In the genomic region with DNA sequence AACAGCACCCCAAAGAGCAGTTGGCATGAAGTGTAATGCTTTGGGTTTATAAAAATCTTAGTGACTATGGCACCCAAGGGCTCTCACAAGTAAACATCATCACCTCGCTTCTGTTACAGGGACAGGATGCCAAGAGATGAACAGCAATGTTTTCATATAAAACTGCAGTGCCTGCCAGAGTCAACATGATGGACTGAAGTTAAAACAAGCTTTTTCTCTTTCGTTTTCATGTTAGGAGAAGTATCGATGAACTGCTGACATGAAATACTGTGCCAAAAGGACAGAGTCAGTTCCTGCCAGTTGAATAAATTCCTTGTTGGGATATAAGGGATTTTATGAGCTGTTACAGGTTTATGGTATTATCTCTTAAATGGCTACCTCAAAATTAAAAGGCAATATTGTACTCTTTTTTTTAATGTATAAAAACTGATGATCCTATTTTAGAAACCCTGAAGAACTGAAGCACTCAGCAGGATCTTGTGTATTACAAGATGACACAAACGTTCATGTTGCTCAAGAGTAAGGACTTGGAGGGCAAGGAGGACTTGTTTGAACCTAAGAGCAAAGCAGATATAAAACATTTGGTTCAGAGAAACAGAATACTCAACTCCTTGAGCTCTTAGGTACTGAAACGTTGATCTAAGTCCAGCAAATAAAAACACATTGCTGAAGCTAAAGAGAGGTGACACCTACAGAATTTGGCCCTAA, we compare ENCODE assay signal across 24 cellular contexts.
DNase-seq lines count a peak whose midpoint lies in the region; ATAC-seq, FAIRE-seq and TF ChIP-seq lines count a peak whose summit lies in the region.
"Had no signal": no experiment of that assay in that cellular context is flagged by ENCODE, and none has a peak within 500 bp of the region (broad histone marks: within the 10 kb centered on the region; RNA-seq: fewer than 3 reads in every experiment).

No MANE protein-coding gene starts in this region.

- peak; percentile 41 to 43 for TF ChIP-seq RAD21 in liver (IDR thresholded peaks at IDR 0.05)
- no peak for TF ChIP-seq RAD21 in HepG2 (CRISPR knock-in tag; IDR thresholded peaks at IDR 0.05)

- no TSS peak for BruUV-seq in HepG2 (replicated peaks; lab: Mats Ljungman, UMichigan)

- H3K4me1 ChIP-seq in liver (ENCODE audit: control insufficient read depth in 4 of 4, insufficient read depth in 4 of 4, low read length in 3 of 4) (peaks cover 0 to 17% (median 13%) of the 10 kb centered on the region in 4 donors), HepG2 (ENCODE audit: insufficient read depth, low read length) (no peaks in the 10 kb centered on the region), vagina (peaks cover 16% of the 10 kb centered on the region)
- H3K4me1 ChIP-seq: HAP-1, psoas muscle, spleen had no signal

- in situ Hi-C loops in HepG2 (cut with HindIII; ENCODE audit: extremely low pct_ligation_motif_present, low pct_unique_long_range_greater_than_20kb): no loop called here

- H3K36me3 ChIP-seq in liver (ENCODE audit: control insufficient read depth in 4 of 4, insufficient read depth in 3 of 4, low read depth in 1 of 4, low read length in 3 of 4): peaks cover 0 to 6% (median 2%) of the 10 kb centered on the region in 4 donors
- peaks cover 9 to 22% of the 10 kb centered on the region in 2 experiments; a peak in 3 of 5 replicates for H3K36me3 ChIP-seq in HepG2 (replicated peaks in 1 of 2; ENCODE audit: control insufficient read depth in 1 of 2, insufficient read depth in 2 of 2, low read length in 2 of 2)
- H3K36me3 ChIP-seq in vagina: peaks cover 0 to 2% of the 10 kb centered on the region in 2 donors
- H3K36me3 ChIP-seq: HAP-1, spleen had no signal

- H3K79me2 ChIP-seq in HepG2 (ENCODE audit: insufficient read depth, low read length): no peaks in the 10 kb centered on the region

- ATAC-seq in HepG2 (no peak), left lobe of liver (peak; percentile 96), GM19463 (IDR thresholded peaks at IDR 0.05; ENCODE audit: unreplicated experiment) (no peak), GM18520 (IDR thresholded peaks at IDR 0.05; ENCODE audit: unreplicated experiment) (no peak)
- ATAC-seq: effector memory CD8-positive, alpha-beta T cell; psoas muscle had no signal

- H3K9me3 ChIP-seq in liver (ENCODE audit: control insufficient read depth in 4 of 4, low read length in 3 of 4) (no peaks in the 10 kb centered on the region), HepG2 (ENCODE audit: low read length) (no peaks in the 10 kb centered on the region), vagina (no peaks in the 10 kb centered on the region)
- H3K9me3 ChIP-seq: HAP-1, psoas muscle, spleen had no signal

- no peak overlapping the region for H2AFZ ChIP-seq in HepG2 (ENCODE audit: low read length)

- POLR2A ChIA-PET in HepG2 (lab: Yijun Ruan, JAX): no interaction called here

- TF ChIP-seq EP300 in HepG2 (IDR thresholded peaks at IDR 0.05; ENCODE audit: low read depth in 2 of 2, low read length in 2 of 2) (no peak), HepG2 (CRISPR knock-in tag; IDR thresholded peaks at IDR 0.05; ENCODE audit: borderline replicate concordance) (no peak)

- DNase-seq in HepG2 (ENCODE audit: low spot score): no peak
- peak; percentile 11 for DNase-seq in dermis blood vessel endothelial cell
- DNase-seq in left lobe of liver (ENCODE audit: low spot score): peak; percentile 49
- no peak for DNase-seq in vagina (ENCODE audit: extremely low spot score in 2 of 2)
- DNase-seq in urothelium cell line (ENCODE audit: low spot score): no peak
- DNase-seq: ACHN; activated CD4-positive, alpha-beta T cell treated with anti-CD3 and anti-CD28 coated beads, Interleukin-2, amount 10 ng/mL, durations not matched to agents 7 days and 5 days; activated effector memory CD4-positive, alpha-beta T cell treated with anti-CD3 and anti-CD28 coated beads, Interleukin-2, amount 50 U/mL, for 16 hours; amniotic stem cell; effector memory CD8-positive, alpha-beta T cell; foreskin melanocyte; hypothalamus; kidney; NCI-H1930; NCI-H524 treated with DMSO at 0.1 percent for 48 hours; psoas muscle; SIG-M5; spleen; T-helper 1 cell had no signal

- H3K27me3 ChIP-seq in liver (ENCODE audit: control insufficient read depth in 4 of 4, insufficient read depth in 4 of 4, low read length in 3 of 4): no peaks in the 10 kb centered on the region
- no peaks in the 10 kb centered on the region; a peak in 1 of 5 replicates for H3K27me3 ChIP-seq in HepG2 (ENCODE audit: control insufficient read depth in 1 of 2, insufficient read depth in 2 of 2, low read length in 2 of 2)
- H3K27me3 ChIP-seq in vagina: no peaks in the 10 kb centered on the region
- H3K27me3 ChIP-seq: spleen had no signal

- TF ChIP-seq CTCF in liver (IDR thresholded peaks at IDR 0.05; ENCODE audit: low read depth, low read length, missing input control): no peak
- TF ChIP-seq CTCF in HepG2 (CRISPR knock-in tag; IDR thresholded peaks at IDR 0.05): no peak
- no peak for TF ChIP-seq CTCF in vagina (IDR thresholded peaks at IDR 0.05)

- intact Hi-C loops in HepG2 (cut with micrococcal nuclease; ENCODE audit: unreplicated experiment) (no loop called here), vagina (cut with DNase I) (no loop called here)

- 12% methylated on average over 5 of the region's 5 CpGs for WGBS in liver
- 88% methylated on average over 5 of the region's 5 CpGs for WGBS in HepG2 (ENCODE audit: low lambda C conversion rate)

- H3K27ac ChIP-seq in liver (ENCODE audit: low read depth in 1 of 2, low read length in 2 of 2) (peak overlapping the region; percentile 65 to 77), HepG2 (ENCODE audit: extremely low read length, insufficient read depth, low read length) (no peak overlapping the region), vagina (peak overlapping the region; percentile 38)
- H3K27ac ChIP-seq: C4-2B, psoas muscle had no signal

- peak overlapping the region in 1 of 2 donors; percentile 36 for H3K9ac ChIP-seq in liver (ENCODE audit: low read depth in 1 of 2, low read length in 2 of 2)
- no peak overlapping the region for H3K9ac ChIP-seq in HepG2 (ENCODE audit: insufficient read depth, low read depth, low read length)

- no peaks in the 10 kb centered on the region for H4K20me1 ChIP-seq in HepG2 (ENCODE audit: insufficient read depth, low read length)

- no peak overlapping the region for H3K4me3 ChIP-seq in liver (ENCODE audit: low read depth in 1 of 3, low read length in 3 of 3)
- no peak overlapping the region for H3K4me3 ChIP-seq in HepG2 (replicated peaks in 1 of 3; ENCODE audit: insufficient read depth in 1 of 3, low read depth in 2 of 3, low read length in 3 of 3)
- peak overlapping the region in 1 of 2 donors; percentile 22 for H3K4me3 ChIP-seq in vagina
- H3K4me3 ChIP-seq: HAP-1, psoas muscle, spleen had no signal

- no peak overlapping the region for H3K4me2 ChIP-seq in HepG2 (ENCODE audit: low read depth, low read length)

- TF ChIP-seq POLR2A in HepG2 (IDR thresholded peaks at IDR 0.05; ENCODE audit: insufficient read depth in 1 of 2, low read depth in 2 of 2, low read length in 2 of 2): no peak
- no peak for TF ChIP-seq POLR2A in vagina (IDR thresholded peaks at IDR 0.05)

- FAIRE-seq in HepG2 (lab: Jason Lieb, UNC) (no peak), urothelium cell line (lab: Jason Lieb, UNC) (no peak)
- FAIRE-seq: kidney had no signal

- CTCF ChIA-PET in HepG2 (lab: Yijun Ruan, JAX; ENCODE audit: low intra/inter-chr PET ratio, low total read pairs): no interaction called here

TF ChIP-seq in liver, 16 proteins besides CTCF, POLR2A, EP300 and RAD21 (continues in another document):
- TF ChIP-seq, protein P1, sequence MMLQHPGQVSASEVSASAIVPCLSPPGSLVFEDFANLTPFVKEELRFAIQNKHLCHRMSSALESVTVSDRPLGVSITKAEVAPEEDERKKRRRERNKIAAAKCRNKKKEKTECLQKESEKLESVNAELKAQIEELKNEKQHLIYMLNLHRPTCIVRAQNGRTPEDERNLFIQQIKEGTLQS (IDR thresholded peaks at IDR 0.05): peak; percentile 34
- TF ChIP-seq GABPA (IDR thresholded peaks at IDR 0.05 in 1 of 2, conservative IDR thresholded peaks at IDR 0.05 in 1 of 2) (no peak), EGR1 (IDR thresholded peaks at IDR 0.05; ENCODE audit: low read depth in 2 of 2) (no peak)
- TF ChIP-seq, protein P2, sequence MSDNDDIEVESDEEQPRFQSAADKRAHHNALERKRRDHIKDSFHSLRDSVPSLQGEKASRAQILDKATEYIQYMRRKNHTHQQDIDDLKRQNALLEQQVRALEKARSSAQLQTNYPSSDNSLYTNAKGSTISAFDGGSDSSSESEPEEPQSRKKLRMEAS (IDR thresholded peaks at IDR 0.05): no peak

TF ChIP-seq in HepG2, 621 proteins besides CTCF, POLR2A, EP300 and RAD21 (continues in another document):
- TF ChIP-seq, protein P3, sequence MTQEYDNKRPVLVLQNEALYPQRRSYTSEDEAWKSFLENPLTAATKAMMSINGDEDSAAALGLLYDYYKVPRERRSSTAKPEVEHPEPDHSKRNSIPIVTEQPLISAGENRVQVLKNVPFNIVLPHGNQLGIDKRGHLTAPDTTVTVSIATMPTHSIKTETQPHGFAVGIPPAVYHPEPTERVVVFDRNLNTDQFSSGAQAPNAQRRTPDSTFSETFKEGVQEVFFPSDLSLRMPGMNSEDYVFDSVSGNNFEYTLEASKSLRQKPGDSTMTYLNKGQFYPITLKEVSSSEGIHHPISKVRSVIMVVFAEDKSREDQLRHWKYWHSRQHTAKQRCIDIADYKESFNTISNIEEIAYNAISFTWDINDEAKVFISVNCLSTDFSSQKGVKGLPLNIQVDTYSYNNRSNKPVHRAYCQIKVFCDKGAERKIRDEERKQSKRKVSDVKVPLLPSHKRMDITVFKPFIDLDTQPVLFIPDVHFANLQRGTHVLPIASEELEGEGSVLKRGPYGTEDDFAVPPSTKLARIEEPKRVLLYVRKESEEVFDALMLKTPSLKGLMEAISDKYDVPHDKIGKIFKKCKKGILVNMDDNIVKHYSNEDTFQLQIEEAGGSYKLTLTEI (CRISPR knock-in tag; conservative IDR thresholded peaks at IDR 0.05): no peak
- TF ChIP-seq, protein P4, sequence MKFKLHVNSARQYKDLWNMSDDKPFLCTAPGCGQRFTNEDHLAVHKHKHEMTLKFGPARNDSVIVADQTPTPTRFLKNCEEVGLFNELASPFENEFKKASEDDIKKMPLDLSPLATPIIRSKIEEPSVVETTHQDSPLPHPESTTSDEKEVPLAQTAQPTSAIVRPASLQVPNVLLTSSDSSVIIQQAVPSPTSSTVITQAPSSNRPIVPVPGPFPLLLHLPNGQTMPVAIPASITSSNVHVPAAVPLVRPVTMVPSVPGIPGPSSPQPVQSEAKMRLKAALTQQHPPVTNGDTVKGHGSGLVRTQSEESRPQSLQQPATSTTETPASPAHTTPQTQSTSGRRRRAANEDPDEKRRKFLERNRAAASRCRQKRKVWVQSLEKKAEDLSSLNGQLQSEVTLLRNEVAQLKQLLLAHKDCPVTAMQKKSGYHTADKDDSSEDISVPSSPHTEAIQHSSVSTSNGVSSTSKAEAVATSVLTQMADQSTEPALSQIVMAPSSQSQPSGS (CRISPR knock-in tag; IDR thresholded peaks at IDR 0.05): no peak
- TF ChIP-seq ZNF432 (CRISPR knock-in tag; IDR thresholded peaks at IDR 0.05; ENCODE audit: borderline replicate concordance) (no peak), ZNF160 (CRISPR knock-in tag; IDR thresholded peaks at IDR 0.05) (no peak), STAT5B (CRISPR knock-in tag; IDR thresholded peaks at IDR 0.05) (no peak), ZNF101 (CRISPR knock-in tag; IDR thresholded peaks at IDR 0.05; ENCODE audit: borderline replicate concordance, low read depth) (no peak), RBFOX2 (IDR thresholded peaks at IDR 0.05; ENCODE audit: low read depth, low read length) (no peak)

Comparison
In these comparisons a context has a peak if more than half of its experiments do, and no peak if none do; other contexts are left out.
1. DNase-seq: peak in dermis blood vessel endothelial cell (single experiment) and left lobe of liver (single experiment); none in HepG2 (single experiment), vagina (0 of 2) and urothelium cell line (single experiment).